9 cellular contexts compared by ENCODE assay signal in genomic region chr10:68870545-68871104, GRCh38. TPM values are rescaled to one million over a fixed set of nuclear protein-coding genes. Genes with fewer than 3 reads are reported as not detected.
DNase-seq lines count a peak whose midpoint lies in the region; ATAC-seq, FAIRE-seq and TF ChIP-seq lines count a peak whose summit lies in the region.
"Had no signal": no experiment of that assay in that cellular context is flagged by ENCODE, and none has a peak within 500 bp of the region (broad histone marks: within the 10 kb centered on the region; RNA-seq: fewer than 3 reads in every experiment).

No MANE protein-coding gene starts in this region.

- no peak overlapping the region for H3K4me3 ChIP-seq in K562
- no peak overlapping the region for H3K4me3 ChIP-seq in naive thymus-derived CD4-positive, alpha-beta T cell (ENCODE audit: low read length)
- H3K4me3 ChIP-seq in body of pancreas, result no peak overlapping the region
- no peak overlapping the region for H3K4me3 ChIP-seq in effector memory CD4-positive, alpha-beta T cell (ENCODE audit: insufficient read depth, low read depth, low read length, poor library complexity, severe bottlenecking)

- TF ChIP-seq EP300 in K562 (IDR thresholded peaks at IDR 0.05; ENCODE audit: low read length), result no peak

- peak; percentile 22 for DNase-seq in stimulated activated CD4-positive, alpha-beta T cell treated with anti-CD3 and anti-CD28 coated beads, Interleukin-1b, Interleukin-23, amount 100 ng/mL, for 48 hours
- DNase-seq in stimulated activated CD4-positive, alpha-beta T cell treated with anti-CD3 and anti-CD28 coated beads, Interleukin-12 subunit alpha, Interleukin-12 subunit beta, amount 100 ng/mL, for 4 hours, result no peak
- DNase-seq in K562 (ENCODE audit: extremely low read depth in 1 of 4, low spot score in 3 of 4) (peak in 1 of 4 experiments; percentile 31), body of pancreas (no peak), AG20443 (ENCODE audit: low spot score) (no peak), substantia nigra (lab: John Stamatoyannopoulos, UW) (no peak)
- DNase-seq in naive thymus-derived CD4-positive, alpha-beta T cell, result peak in 7 of 9 donors; percentile 2 to 50 (median 22)
- no peak for DNase-seq in effector memory CD4-positive, alpha-beta T cell

- peak overlapping the region; percentile 15; the same call in 2 of the 3 replicates for H3K27ac ChIP-seq in K562 (ENCODE audit: extremely low read depth, low read depth, low read length)
- H3K27ac ChIP-seq in naive thymus-derived CD4-positive, alpha-beta T cell (ENCODE audit: low read depth, low read length), result no peak overlapping the region
- no peak overlapping the region for H3K27ac ChIP-seq in body of pancreas
- no peak overlapping the region for H3K27ac ChIP-seq in effector memory CD4-positive, alpha-beta T cell (ENCODE audit: insufficient read depth, low read length, poor library complexity, severe bottlenecking)
- no peak overlapping the region for H3K27ac ChIP-seq in substantia nigra (ENCODE audit: low read depth, low read length, poor library complexity, severe bottlenecking)

- H3K36me3 ChIP-seq in K562 (ENCODE audit: control insufficient read depth, insufficient read depth, low read length) (no peaks in the 10 kb centered on the region), body of pancreas (replicated peaks in 1 of 2; ENCODE audit: insufficient read depth in 1 of 2, low read depth in 2 of 2) (no peaks in the 10 kb centered on the region)
- no peaks in the 10 kb centered on the region for H3K36me3 ChIP-seq in naive thymus-derived CD4-positive, alpha-beta T cell (ENCODE audit: control insufficient read depth in 2 of 3, insufficient read depth in 3 of 3, low read length in 3 of 3)
- H3K36me3 ChIP-seq in effector memory CD4-positive, alpha-beta T cell (ENCODE audit: control insufficient read depth, insufficient read depth, low read length), result no peaks in the 10 kb centered on the region

- H3K9me3 Mint-ChIP-seq in naive thymus-derived CD4-positive, alpha-beta T cell, result peaks cover 0 to 13% (median 0%) of the 10 kb centered on the region in 11 donors

- BruUV-seq in K562 (replicated peaks; lab: Mats Ljungman, UMichigan), result no TSS peak

- peak overlapping the region; percentile 26; the same call in 1 of the 2 replicates for H3K4me2 ChIP-seq in K562 (ENCODE audit: insufficient read depth, low read length)

- peaks cover 4 to 13% (median 7%) of the 10 kb centered on the region in 7 donors for H3K4me1 Mint-ChIP-seq in naive thymus-derived CD4-positive, alpha-beta T cell

- H3K4me1 ChIP-seq in K562 (replicated peaks in 1 of 2; ENCODE audit: control insufficient read depth in 2 of 2, insufficient read depth in 2 of 2, low read length in 2 of 2), result peaks cover 2 to 6% of the 10 kb centered on the region in 2 experiments; a peak in 3 of 5 replicates
- no peaks in the 10 kb centered on the region for H3K4me1 ChIP-seq in naive thymus-derived CD4-positive, alpha-beta T cell (ENCODE audit: control insufficient read depth in 2 of 2, insufficient read depth in 2 of 2, low read length in 2 of 2)
- no peaks in the 10 kb centered on the region for H3K4me1 ChIP-seq in body of pancreas
- H3K4me1 ChIP-seq in effector memory CD4-positive, alpha-beta T cell (ENCODE audit: control insufficient read depth, insufficient read depth, low read length, poor library complexity, severe bottlenecking), result no peaks in the 10 kb centered on the region

- peak overlapping the region in 5 of 9 donors; percentile 12 to 64 (median 37) for H3K27ac Mint-ChIP-seq in naive thymus-derived CD4-positive, alpha-beta T cell

- H3K4me3 Mint-ChIP-seq in naive thymus-derived CD4-positive, alpha-beta T cell, result no peak overlapping the region

- peak overlapping the region in 1 of 2 experiments; percentile 10; a peak in 1 of 4 replicates for H3K9ac ChIP-seq in K562 (ENCODE audit: insufficient read depth in 1 of 2, low read depth in 2 of 2, low read length in 2 of 2)

- H2AFZ ChIP-seq in K562 (ENCODE audit: low read depth, low read length), result peak overlapping the region; percentile 54

- H3K9me3 ChIP-seq in K562 (replicated peaks; ENCODE audit: control insufficient read depth, insufficient read depth, low read depth, low read length) (peaks cover 4% of the 10 kb centered on the region; the same call in 1 of the 2 replicates), body of pancreas (no peaks in the 10 kb centered on the region)
- H3K9me3 ChIP-seq in naive thymus-derived CD4-positive, alpha-beta T cell (ENCODE audit: control insufficient read depth in 2 of 3, low read length in 3 of 3), result no peaks in the 10 kb centered on the region
- no peaks in the 10 kb centered on the region for H3K9me3 ChIP-seq in effector memory CD4-positive, alpha-beta T cell (ENCODE audit: control insufficient read depth, low read length)

- peak; percentile 53 for ATAC-seq in K562
- ATAC-seq in naive thymus-derived CD4-positive, alpha-beta T cell, result peak; percentile 65
- ATAC-seq in body of pancreas, result no peak

- H4K20me1 ChIP-seq in K562 (replicated peaks; ENCODE audit: control insufficient read depth, insufficient read depth, low read length), result no peaks in the 10 kb centered on the region

- CTCF ChIA-PET in K562 (lab: Yijun Ruan, JAX; ENCODE audit: low intra/inter-chr PET ratio), result no interaction called here
- CTCF ChIA-PET in naive thymus-derived CD4-positive, alpha-beta T cell (lab: Charles Lee), result no interaction called here

- H3K27me3 Mint-ChIP-seq in naive thymus-derived CD4-positive, alpha-beta T cell, result no peaks in the 10 kb centered on the region

- FAIRE-seq in K562 (lab: Jason Lieb, UNC), result no peak
- FAIRE-seq: TTC549 had no signal

- 2% methylated on average over 3 of the region's 3 CpGs for WGBS in K562 (ENCODE audit: insufficient coverage, low coverage, missing lambda C conversion rate)
- 54 to 68% methylated on average over 3 of the region's 3 CpGs for WGBS in body of pancreas, 2 donors

- TF ChIP-seq POLR2A in K562 (conservative IDR thresholded peaks at IDR 0.05) (no peak), body of pancreas (IDR thresholded peaks at IDR 0.05) (no peak)

- intact Hi-C loops in K562 (cut with micrococcal nuclease), result no loop called here
- intact Hi-C loops in naive thymus-derived CD4-positive, alpha-beta T cell (cut with micrococcal nuclease), result no loop called here
- intact Hi-C loops in body of pancreas (cut with DNase I), result no loop called here

- POLR2A ChIA-PET in K562 (lab: Yijun Ruan, JAX), result interaction anchor here (1.1 to 1.9 kb wide), 4 partner anchors 9 to 30 kb away, joined by 4 to 13 read pairs (median 6); no protein-coding TSS in a partner anchor
- POLR2A ChIA-PET in naive thymus-derived CD4-positive, alpha-beta T cell (lab: Charles Lee), result no interaction called here

- no peaks in the 10 kb centered on the region for H3K27me3 ChIP-seq in K562 (ENCODE audit: control insufficient read depth in 2 of 2, insufficient read depth in 2 of 2, low read length in 2 of 2)
- H3K27me3 ChIP-seq in naive thymus-derived CD4-positive, alpha-beta T cell (ENCODE audit: control insufficient read depth in 2 of 2, insufficient read depth in 2 of 2, low read length in 2 of 2), result no peaks in the 10 kb centered on the region
- no peaks in the 10 kb centered on the region for H3K27me3 ChIP-seq in body of pancreas
- no peaks in the 10 kb centered on the region for H3K27me3 ChIP-seq in effector memory CD4-positive, alpha-beta T cell (replicated peaks; ENCODE audit: control insufficient read depth, insufficient read depth, low read length, poor library complexity, severe bottlenecking)

- peaks cover 0 to 7% (median 5%) of the 10 kb centered on the region in 5 donors for H3K36me3 Mint-ChIP-seq in naive thymus-derived CD4-positive, alpha-beta T cell

- TF ChIP-seq RAD21 in K562 (CRISPR knock-in tag; conservative IDR thresholded peaks at IDR 0.05 in 1 of 2, IDR thresholded peaks at IDR 0.05 in 1 of 2), result no peak

- TF ChIP-seq CTCF in K562 (IDR thresholded peaks at IDR 0.05 in 2 of 3, conservative IDR thresholded peaks at IDR 0.05 in 1 of 3; ENCODE audit: insufficient read depth in 2 of 3, low read depth in 1 of 3, low read length in 3 of 3) (no peak), body of pancreas (IDR thresholded peaks at IDR 0.05) (no peak)

- in situ Hi-C loops in K562 (cut with MboI), result no loop called here

- no peaks in the 10 kb centered on the region for H3K79me2 ChIP-seq in K562 (ENCODE audit: control insufficient read depth, insufficient read depth, low read length)

- H3K9me1 ChIP-seq in K562 (ENCODE audit: control insufficient read depth, insufficient read depth, low read length), result no peaks in the 10 kb centered on the region

RNA-seq across cellular contexts. Expression of gene DDX50, which starts 30.5 kb away (rescaled TPM):
- 22.7 and 60.0 TPM in 2 replicates for total RNA-seq in K562 (2011; cell fraction: chromatin; rRNA removed; ENCODE audit: low replicate concordance)
- total RNA-seq in K562 (2011; cell fraction: nucleolus; rRNA removed), result 11.4 and 13.3 TPM in 2 replicates
- 14.0 and 20.6 TPM in 2 replicates for total RNA-seq in K562 (2011; cell fraction: nucleoplasm; rRNA removed)
- total RNA-seq in K562 (2014; rRNA removed), result 48.0 and 50.0 TPM in 2 replicates
- total RNA-seq in K562 (2014; rRNA removed; fragmentation: Illumina TruSeq; extraction: Trizol), result 86.8 and 98.5 TPM in 2 replicates
- total RNA-seq in K562 (2015; rRNA removed; fragmentation: Illumina TruSeq; extraction: Trizol), result 67.7 and 72.0 TPM in 2 replicates
- 52.8 and 54.4 TPM in 2 replicates for total RNA-seq in K562 (2021)
- polyA plus RNA-seq in K562 (2011; rRNA removed), result 58.8 and 79.3 TPM in 2 replicates
- polyA plus RNA-seq in K562 (2011; cell fraction: cytosol; rRNA removed), result 14.5 and 28.4 TPM in 2 replicates
- polyA plus RNA-seq in K562 (2011; cell fraction: nucleus; rRNA removed), result 10.9 and 17.9 TPM in 2 replicates
- polyA plus RNA-seq in K562 (2012), result 53.0 and 57.7 TPM in 2 replicates
- 62.1 and 72.9 TPM in 2 replicates for polyA plus RNA-seq in K562 (2014; fragmentation: Illumina TruSeq; extraction: Trizol)
- polyA plus RNA-seq in K562 (2014; fragmentation: Nextera tagmentation; extraction: Ambion mirVana), result 10 to 100 TPM; 36.7 to 57.4 TPM
- polyA plus RNA-seq in K562 (2014; rRNA removed), result 41.9 and 53.0 TPM in 2 replicates
- 129 and 135 TPM in 2 replicates for polyA minus RNA-seq in K562 (2011; rRNA and poly(A)+ RNA removed)
- polyA minus RNA-seq in K562 (2011; cell fraction: cytosol; rRNA and poly(A)+ RNA removed), result 38.0 and 43.1 TPM in 2 replicates
- polyA minus RNA-seq in K562 (2011; cell fraction: nucleus; rRNA and poly(A)+ RNA removed), result 10.8 and 17.8 TPM in 2 replicates
- 10 to 100 TPM; 28.3 to 49.3 (median 47.5) TPM for total RNA-seq in naive thymus-derived CD4-positive, alpha-beta T cell
- 10 to 100 TPM; 38.6 to 41.6 TPM for polyA plus RNA-seq in naive thymus-derived CD4-positive, alpha-beta T cell
- 10 to 100 TPM; 22.3 to 23.7 TPM for total RNA-seq in body of pancreas

RNA-seq across cellular contexts. Expression of gene STOX1, which starts 43.3 kb away (rescaled TPM):
- 0.28 TPM in 1 of 2 replicates, not detected in the other for total RNA-seq in K562 (2011; cell fraction: chromatin; rRNA removed; ENCODE audit: low replicate concordance)
- total RNA-seq in K562 (2011; cell fraction: nucleolus; rRNA removed), result 0.17 TPM in 1 of 2 replicates, not detected in the other
- total RNA-seq in K562 (2011; cell fraction: nucleoplasm; rRNA removed), result not detected in 2 replicates
- total RNA-seq in K562 (2014; rRNA removed) (0.09 and 0.16 TPM in 2 replicates), K562 (2014; rRNA removed; fragmentation: Illumina TruSeq; extraction: Trizol) (0.47 and 0.48 TPM in 2 replicates), K562 (2015; rRNA removed; fragmentation: Illumina TruSeq; extraction: Trizol) (0.87 and 0.98 TPM in 2 replicates), K562 (2021) (0.29 and 0.42 TPM in 2 replicates), body of pancreas (1 to 10 TPM; 2.1 to 4.0 TPM)
- polyA plus RNA-seq in K562 (2011; rRNA removed) (0.23 and 0.39 TPM in 2 replicates), K562 (2014; fragmentation: Illumina TruSeq; extraction: Trizol) (0.29 and 0.36 TPM in 2 replicates), K562 (2014; fragmentation: Nextera tagmentation; extraction: Ambion mirVana) (under 1 TPM; 0.13 to 0.20 TPM), K562 (2014; rRNA removed) (0.09 and 1.1 TPM in 2 replicates)
- 0.04 and 0.13 TPM in 2 replicates for polyA plus RNA-seq in K562 (2011; cell fraction: cytosol; rRNA removed)
- 0.09 and 0.13 TPM in 2 replicates for polyA plus RNA-seq in K562 (2011; cell fraction: nucleus; rRNA removed)
- polyA plus RNA-seq in K562 (2012), result 0.49 and 1.1 TPM in 2 replicates
- 0.53 and 0.57 TPM in 2 replicates for polyA minus RNA-seq in K562 (2011; rRNA and poly(A)+ RNA removed)
- polyA minus RNA-seq in K562 (2011; cell fraction: cytosol; rRNA and poly(A)+ RNA removed), result not detected in 2 replicates
- 0.11 and 0.13 TPM in 2 replicates for polyA minus RNA-seq in K562 (2011; cell fraction: nucleus; rRNA and poly(A)+ RNA removed)
- total RNA-seq in naive thymus-derived CD4-positive, alpha-beta T cell, result 1 to 10 TPM in 2 of 5 experiments, under 1 TPM in 3; 0.29 to 1.2 (median 0.79) TPM
- polyA plus RNA-seq in naive thymus-derived CD4-positive, alpha-beta T cell, result 1 to 10 TPM in 1 of 2 donors, under 1 TPM in 1; 0.76 to 1.4 TPM

Comparison
In these comparisons a context has a peak if more than half of its experiments do, and no peak if none do; other contexts are left out.
1. DNase-seq: peak in stimulated activated CD4-positive, alpha-beta T cell treated with anti-CD3 and anti-CD28 coated beads, Interleukin-1b, Interleukin-23, amount 100 ng/mL, for 48 hours (single experiment) and naive thymus-derived CD4-positive, alpha-beta T cell (7 of 9); none in stimulated activated CD4-positive, alpha-beta T cell treated with anti-CD3 and anti-CD28 coated beads, Interleukin-12 subunit alpha, Interleukin-12 subunit beta, amount 100 ng/mL, for 4 hours (single experiment), body of pancreas (0 of 4), effector memory CD4-positive, alpha-beta T cell (0 of 3), AG20443 (single experiment) and substantia nigra (0 of 49).